Comparison of ENCODE assay signal across 8 cellular contexts in genomic region chr14:61694830-61695694, GRCh38. TPM values are rescaled to one million over a fixed set of nuclear protein-coding genes. Genes with fewer than 3 reads are reported as not detected.
A peak's percentile ranks its signal among the peaks of the same experiment; 100 is the strongest.
DNase-seq lines count a peak whose midpoint lies in the region; ATAC-seq and TF ChIP-seq lines count a peak whose summit lies in the region.

Gene HIF1A, plus strand, starts transcription at chr14:61695513. Its CDS starts 292 bp downstream, at chr14:61695805.

- peaks cover 8% of the 10 kb centered on the region for H3K9me3 Mint-ChIP-seq in dendritic cell treated with granulocyte-macrophage colony-stimulating factor and Interleukin-4, amounts not matched to agents 40 ng/mL and 50 ng/mL, for 4 days

- DNase-seq in NCI-H748 treated with DMSO at 0.1 percent for 48 hours (lab: John Stamatoyannopoulos, UW) (peak; percentile 94), left lobe of liver (ENCODE audit: low spot score) (peak; percentile 99)
- DNase-seq in activated CD4-positive, alpha-beta T cell treated with anti-CD3 and anti-CD28 coated beads, Interleukin-2, amount 50 U/mL, for 4 hours: peak; percentile 94 to 96
- DNase-seq in stimulated activated CD4-positive, alpha-beta T cell treated with anti-CD3 and anti-CD28 coated beads, Interleukin-2, amount 100 ng/mL, for 4 hours (ENCODE audit: low read depth): peak; percentile 96

- peak; percentile 91 for ATAC-seq in GM19372 (IDR thresholded peaks at IDR 0.05; ENCODE audit: low read depth, unreplicated experiment)
- peak; percentile 92 for ATAC-seq in HG03558 (IDR thresholded peaks at IDR 0.05; ENCODE audit: extremely low read depth, unreplicated experiment)
- ATAC-seq in left lobe of liver: peak; percentile 94

- H3K4me1 Mint-ChIP-seq in dendritic cell treated with granulocyte-macrophage colony-stimulating factor and Interleukin-4, amounts not matched to agents 40 ng/mL and 50 ng/mL, for 4 days (ENCODE audit: low read depth): peaks cover 22% of the 10 kb centered on the region

- H3K27me3 Mint-ChIP-seq in dendritic cell treated with granulocyte-macrophage colony-stimulating factor and Interleukin-4, amounts not matched to agents 40 ng/mL and 50 ng/mL, for 4 days: peaks cover 1% of the 10 kb centered on the region

- peak within 1 kb of the TSS; percentile 97 for H3K27ac Mint-ChIP-seq in dendritic cell treated with granulocyte-macrophage colony-stimulating factor and Interleukin-4, amounts not matched to agents 40 ng/mL and 50 ng/mL, for 4 days

- H3K36me3 Mint-ChIP-seq in dendritic cell treated with granulocyte-macrophage colony-stimulating factor and Interleukin-4, amounts not matched to agents 40 ng/mL and 50 ng/mL, for 4 days (ENCODE audit: low read depth): peaks cover 35% of the 10 kb centered on the region

- peak within 1 kb of the TSS; percentile 97 for H3K4me3 Mint-ChIP-seq in dendritic cell treated with granulocyte-macrophage colony-stimulating factor and Interleukin-4, amounts not matched to agents 40 ng/mL and 50 ng/mL, for 4 days

- TF ChIP-seq CTCF in C4-2B (conservative IDR thresholded peaks at IDR 0.05): no peak; the same call in 1 of the 2 replicates

- H3K27ac ChIP-seq in C4-2B: peak within 1 kb of the TSS; percentile 91

- intact Hi-C loops in dendritic cell treated with granulocyte-macrophage colony-stimulating factor and Interleukin-4, amounts not matched to agents 40 ng/mL and 50 ng/mL, for 4 days (cut with micrococcal nuclease): loop anchor here (1.0 to 5.0 kb wide), 6 partner anchors 33 to 1448 kb away; partner anchors contain the start of gene PPM1A

RNA-seq across cellular contexts. Expression of gene HIF1A, which starts in this region (rescaled TPM):
- 27.9 TPM for total RNA-seq in left lobe of liver

Comparison
In these comparisons a context has a peak if more than half of its experiments do, and no peak if none do; other contexts are left out.
1. Peak in every context shown above with its lines: DNase-seq, ATAC-seq and H3K27ac ChIP-seq.